In genomic region chr4:55378617-55379467, GRCh38 we compare ENCODE assay signal across 13 cellular contexts. TPM values are rescaled to one million over a fixed set of nuclear protein-coding genes. Genes with fewer than 3 reads are reported as not detected.
DNase-seq lines count a peak whose midpoint lies in the region; ATAC-seq and TF ChIP-seq lines count a peak whose summit lies in the region.
"Had no signal": no experiment of that assay in that cellular context is flagged by ENCODE, and none has a peak within 500 bp of the region (broad histone marks: within the 10 kb centered on the region; RNA-seq: fewer than 3 reads in every experiment).

No MANE protein-coding gene starts in this region.

- WGBS in mammary epithelial cell (ENCODE audit: low coverage, missing lambda C conversion rate), result 46% methylated on average over 13 of the region's 13 CpGs

- CTCF ChIA-PET in mammary epithelial cell (lab: Charles Lee; ENCODE audit: low non-redundant PET), result no interaction called here

- dilution Hi-C loops in mammary epithelial cell (cut with HindIII; ENCODE audit: low sequenced_read_pairs), result no loop called here

- peak overlapping the region; percentile 22 for H3K9ac ChIP-seq in mammary epithelial cell (ENCODE audit: insufficient read depth, low read length)

- H3K9me3 Mint-ChIP-seq in progenitor cell of endocrine pancreas (ENCODE audit: low read depth), result no peaks in the 10 kb centered on the region
- H3K9me3 Mint-ChIP-seq: activated naive CD8-positive, alpha-beta T cell treated with anti-CD3 and anti-CD28 coated beads for 36 hours had no signal

- no peaks in the 10 kb centered on the region for H4K20me1 ChIP-seq in mammary epithelial cell (ENCODE audit: insufficient read depth, low read length)

- no peak overlapping the region for H3K4me3 Mint-ChIP-seq in progenitor cell of endocrine pancreas (ENCODE audit: low read depth)
- H3K4me3 Mint-ChIP-seq: activated naive CD8-positive, alpha-beta T cell treated with anti-CD3 and anti-CD28 coated beads for 36 hours had no signal

- H3K36me3 ChIP-seq in mammary epithelial cell (ENCODE audit: insufficient read depth, low read length) (no peaks in the 10 kb centered on the region), lower lobe of right lung (no peaks in the 10 kb centered on the region)
- H3K36me3 ChIP-seq: neutrophil, spleen had no signal

- H3K4me3 ChIP-seq in AG10803 (ENCODE audit: low read length), result no peak overlapping the region
- no peak overlapping the region for H3K4me3 ChIP-seq in mammary epithelial cell (replicated peaks in 1 of 3; ENCODE audit: insufficient read depth in 1 of 3, low read depth in 2 of 3, low read length in 3 of 3)
- no peak overlapping the region for H3K4me3 ChIP-seq in lower lobe of right lung
- H3K4me3 ChIP-seq: spleen had no signal

- ATAC-seq in lower lobe of right lung (peak; percentile 19 to 76), HG02973 (IDR thresholded peaks at IDR 0.05; ENCODE audit: unreplicated experiment) (no peak), HG02623 (IDR thresholded peaks at IDR 0.05; ENCODE audit: unreplicated experiment) (no peak)

- peak overlapping the region; percentile 45 for H2AFZ ChIP-seq in mammary epithelial cell (ENCODE audit: low read depth, low read length)

- H3K27ac ChIP-seq in mammary epithelial cell (ENCODE audit: insufficient read depth, low read depth, low read length) (peak overlapping the region; percentile 48), lower lobe of right lung (peak overlapping the region; percentile 27)
- H3K27ac ChIP-seq: neutrophil, spleen had no signal

- no peaks in the 10 kb centered on the region for H3K9me3 ChIP-seq in mammary epithelial cell (replicated peaks; ENCODE audit: insufficient read depth, low read length)
- no peaks in the 10 kb centered on the region for H3K9me3 ChIP-seq in lower lobe of right lung
- H3K9me3 ChIP-seq: neutrophil, spleen had no signal

- peak overlapping the region; percentile 40 for H3K4me2 ChIP-seq in mammary epithelial cell (ENCODE audit: insufficient read depth, low read depth, low read length)

- in situ Hi-C loops in mammary epithelial cell (cut with MboI; ENCODE audit: low sequenced_read_pairs in 2 of 2), result no loop called here

- H3K27me3 Mint-ChIP-seq in progenitor cell of endocrine pancreas, result no peaks in the 10 kb centered on the region
- H3K27me3 Mint-ChIP-seq: activated naive CD8-positive, alpha-beta T cell treated with anti-CD3 and anti-CD28 coated beads for 36 hours had no signal

- no TSS peak for BruUV-seq in mammary epithelial cell (replicated peaks; lab: Mats Ljungman, UMichigan)

- no peak for TF ChIP-seq CTCF in AG10803 (conservative IDR thresholded peaks at IDR 0.05; ENCODE audit: low read length)
- no peak for TF ChIP-seq CTCF in mammary epithelial cell (conservative IDR thresholded peaks at IDR 0.05 in 1 of 2, IDR thresholded peaks at IDR 0.05 in 1 of 2; ENCODE audit: extremely low read depth in 1 of 2, insufficient read depth in 1 of 2, low read depth in 1 of 2, low read length in 2 of 2)
- no peak for TF ChIP-seq CTCF in lower lobe of right lung (IDR thresholded peaks at IDR 0.05)
- no peak for TF ChIP-seq CTCF in progenitor cell of endocrine pancreas (IDR thresholded peaks at IDR 0.05; ENCODE audit: unreplicated experiment)

- peak; percentile 45 for DNase-seq in AG10803 (ENCODE audit: low read depth)
- peak; percentile 49 for DNase-seq in NCI-H69 (lab: John Stamatoyannopoulos, UW)
- DNase-seq in mammary epithelial cell, result peak; percentile 79
- DNase-seq in lower lobe of right lung, result peak; percentile 56
- no peak for DNase-seq in superior temporal gyrus (ENCODE audit: extremely low spot score)
- no peak for DNase-seq in progenitor cell of endocrine pancreas (ENCODE audit: low spot score, unreplicated experiment)
- DNase-seq: activated naive CD8-positive, alpha-beta T cell treated with anti-CD3 and anti-CD28 coated beads for 36 hours; activated T-cell treated with anti-CD3 and anti-CD28 coated beads for 4 hours; NCI-H1105; spleen had no signal

- H3K4me1 Mint-ChIP-seq in progenitor cell of endocrine pancreas (ENCODE audit: low read depth), result no peaks in the 10 kb centered on the region

- intact Hi-C loops in mammary epithelial cell (cut with micrococcal nuclease), result loop anchor here (1.0 kb wide), 1 partner anchor 21 kb away; no protein-coding TSS in a partner anchor
- intact Hi-C loops in lower lobe of right lung (cut with DNase I), result no loop called here

- peaks cover 12% of the 10 kb centered on the region for H3K4me1 ChIP-seq in mammary epithelial cell (ENCODE audit: insufficient read depth, low read length)
- peaks cover 6% of the 10 kb centered on the region for H3K4me1 ChIP-seq in lower lobe of right lung

- H3K27ac Mint-ChIP-seq in progenitor cell of endocrine pancreas, result no peak overlapping the region
- H3K27ac Mint-ChIP-seq: activated naive CD8-positive, alpha-beta T cell treated with anti-CD3 and anti-CD28 coated beads for 36 hours had no signal

- H3K27me3 ChIP-seq in mammary epithelial cell (ENCODE audit: insufficient read depth, low read length), result no peaks in the 10 kb centered on the region
- H3K27me3 ChIP-seq in lower lobe of right lung (ENCODE audit: low read depth), result no peaks in the 10 kb centered on the region
- H3K27me3 ChIP-seq: neutrophil, spleen had no signal

- H3K36me3 Mint-ChIP-seq in progenitor cell of endocrine pancreas (ENCODE audit: insufficient read depth), result no peaks in the 10 kb centered on the region

- no peaks in the 10 kb centered on the region for H3K79me2 ChIP-seq in mammary epithelial cell (ENCODE audit: insufficient read depth, low read length)

RNA-seq across cellular contexts. Expression of gene TMEM165, which starts 16.9 kb away (rescaled TPM):
- total RNA-seq in mammary epithelial cell (100 to 1,000 TPM; 101 to 121 TPM), lower lobe of right lung (140 TPM), progenitor cell of endocrine pancreas (65.7 and 73.4 TPM in 2 replicates)
- 57.2 TPM for polyA plus RNA-seq in mammary epithelial cell
- 178 TPM for polyA minus RNA-seq in mammary epithelial cell

RNA-seq across cellular contexts. Expression of gene SRD5A3, which starts 32.8 kb away (rescaled TPM):
- total RNA-seq in mammary epithelial cell (10 to 100 TPM; 12.1 to 12.5 TPM), lower lobe of right lung (21.1 TPM), progenitor cell of endocrine pancreas (12.1 and 13.2 TPM in 2 replicates)
- 8.3 TPM for polyA plus RNA-seq in mammary epithelial cell
- 22.0 TPM for polyA minus RNA-seq in mammary epithelial cell

Comparison
In these comparisons a context has a peak if more than half of its experiments do, and no peak if none do; other contexts are left out.
1. DNase-seq: peak in AG10803 (single experiment), NCI-H69 (single experiment), mammary epithelial cell (single experiment) and lower lobe of right lung (single experiment); none in superior temporal gyrus (single experiment) and progenitor cell of endocrine pancreas (single experiment).
2. ATAC-seq: peak in lower lobe of right lung (2 of 2); none in HG02973 (single experiment) and HG02623 (single experiment).